ENCODE assay signal across 26 cellular contexts in genomic region chr6:35993150-35993549, GRCh38. TPM values are rescaled to one million over a fixed set of nuclear protein-coding genes. Genes with fewer than 3 reads are reported as not detected.
"Had no signal": no experiment of that assay in that cellular context is flagged by ENCODE, and none has a peak within 500 bp of the region (broad histone marks: within the 10 kb centered on the region; RNA-seq: fewer than 3 reads in every experiment).

No MANE protein-coding gene starts in this region.

- H3K4me2 ChIP-seq: KMS-11, PC-9 had no signal

- H3K4me1 ChIP-seq: Peyer's patch, SJCRH30 had no signal

- H2AFZ ChIP-seq: PC-9 had no signal

- FAIRE-seq: HepG2 had no signal

- H3K4me3 ChIP-seq: PC-9, Peyer's patch, SJCRH30, SK-N-MC had no signal

- DNase-seq: IMR-90, Kasumi-1, MM.1S, NCI-H1092 treated with DMSO at 0.1 percent for 48 hours, NCI-H1436, NCI-H187, NCI-H2029, NCI-H2081 treated with DMSO at 0.1 percent for 48 hours, NCI-H2171, NCI-H226, NCI-H446, NCI-H510A, NCI-H524 treated with DMSO at 0.1 percent for 48 hours, NCI-H69, NCI-H774, PC-9, Peyer's patch, SHP77 treated with DMSO at 0.1 percent for 48 hours, SJCRH30 had no signal

- H3K36me3 ChIP-seq: Peyer's patch, SJCRH30 had no signal

- H3K9me3 ChIP-seq: Peyer's patch, SJCRH30 had no signal

- ATAC-seq: HepG2, Right ventricle myocardium inferior had no signal

- H3K9ac ChIP-seq: KMS-11 had no signal

- H3K27ac ChIP-seq: KMS-11, PC-9, Peyer's patch, SJCRH30, SK-N-MC had no signal

- H3K27me3 ChIP-seq: Peyer's patch had no signal

RNA-seq across cellular contexts. Expression of gene SLC26A8, which starts 31.3 kb away (rescaled TPM):
- total RNA-seq: HepG2, IMR-90, M059J, OCI-LY7, PC-9, Right ventricle myocardium inferior, RPMI7951, SJCRH30 had no signal
